ENCODE assay signal across 8 cellular contexts in genomic region chr4:112296949-112297483, GRCh38. TPM values are rescaled to one million over a fixed set of nuclear protein-coding genes. Genes with fewer than 3 reads are reported as not detected.
DNase-seq lines count a peak whose midpoint lies in the region; ATAC-seq and TF ChIP-seq lines count a peak whose summit lies in the region.

ALPK1 (plus strand) TSS chr4:112297369.

- no peaks in the 10 kb centered on the region for H3K9me3 Mint-ChIP-seq in activated CD4-positive, alpha-beta T cell treated with anti-CD3 and anti-CD28 coated beads, Interleukin-2, amount 10 ng/mL, durations not matched to agents 24 days and 14 days
- H3K9me3 Mint-ChIP-seq in stimulated activated effector memory CD8-positive, alpha-beta T cell treated with anti-CD3 and anti-CD28 coated beads, Interleukin-12 subunit alpha, Interleukin-12 subunit beta, amount 100 ng/mL, for 72 hours = no peaks in the 10 kb centered on the region

- intact Hi-C loops in activated CD4-positive, alpha-beta T cell treated with anti-CD3 and anti-CD28 coated beads, Interleukin-2, amount 10 ng/mL, durations not matched to agents 24 days and 14 days (cut with micrococcal nuclease) = loop anchor here (1.0 kb wide), 1 partner anchor 9 kb away; no protein-coding TSS in a partner anchor

- peaks cover 8% of the 10 kb centered on the region for H3K36me3 Mint-ChIP-seq in activated CD4-positive, alpha-beta T cell treated with anti-CD3 and anti-CD28 coated beads, Interleukin-2, amount 10 ng/mL, durations not matched to agents 24 days and 14 days (ENCODE audit: low read depth)
- no peaks in the 10 kb centered on the region for H3K36me3 Mint-ChIP-seq in stimulated activated effector memory CD8-positive, alpha-beta T cell treated with anti-CD3 and anti-CD28 coated beads, Interleukin-12 subunit alpha, Interleukin-12 subunit beta, amount 100 ng/mL, for 72 hours

- peak; percentile 76 for DNase-seq in activated CD4-positive, alpha-beta T cell treated with anti-CD3 and anti-CD28 coated beads, Interleukin-2, amount 10 ng/mL, durations not matched to agents 24 days and 14 days
- no peak for DNase-seq in activated CD4-positive, alpha-beta T cell treated with anti-CD3 and anti-CD28 coated beads, Interleukin-2, amount 50 U/mL, for 48 hours
- DNase-seq in NB4 (ENCODE audit: low read depth) (peak; percentile 90), adipocyte (ENCODE audit: low read depth) (peak; percentile 94), iPS-NIHi11 (ENCODE audit: low spot score) (peak; percentile 52), cerebellum (ENCODE audit: low spot score) (no peak)
- no peak for DNase-seq in stimulated activated effector memory CD8-positive, alpha-beta T cell treated with anti-CD3 and anti-CD28 coated beads, Interleukin-12 subunit alpha, Interleukin-12 subunit beta, amount 100 ng/mL, for 72 hours (ENCODE audit: low spot score in 2 of 2)

- H3K4me1 Mint-ChIP-seq in activated CD4-positive, alpha-beta T cell treated with anti-CD3 and anti-CD28 coated beads, Interleukin-2, amount 10 ng/mL, durations not matched to agents 24 days and 14 days = peaks cover 31% of the 10 kb centered on the region
- peaks cover 6% of the 10 kb centered on the region for H3K4me1 Mint-ChIP-seq in stimulated activated effector memory CD8-positive, alpha-beta T cell treated with anti-CD3 and anti-CD28 coated beads, Interleukin-12 subunit alpha, Interleukin-12 subunit beta, amount 100 ng/mL, for 72 hours

- no peaks in the 10 kb centered on the region for H3K9me3 ChIP-seq in adipocyte (ENCODE audit: control insufficient read depth, low read length)

- no peak for TF ChIP-seq CTCF in NB4 (IDR thresholded peaks at IDR 0.05; ENCODE audit: low read depth, low read length)

- peak within 1 kb of the TSS; percentile 87 for H3K9ac ChIP-seq in adipocyte (ENCODE audit: low read length)

- no peaks in the 10 kb centered on the region for H3K27me3 ChIP-seq in adipocyte (replicated peaks; ENCODE audit: control insufficient read depth, insufficient read depth, low read length)

- H3K27ac Mint-ChIP-seq in activated CD4-positive, alpha-beta T cell treated with anti-CD3 and anti-CD28 coated beads, Interleukin-2, amount 10 ng/mL, durations not matched to agents 24 days and 14 days = peak within 1 kb of the TSS; percentile 89
- H3K27ac Mint-ChIP-seq in stimulated activated effector memory CD8-positive, alpha-beta T cell treated with anti-CD3 and anti-CD28 coated beads, Interleukin-12 subunit alpha, Interleukin-12 subunit beta, amount 100 ng/mL, for 72 hours = peak within 1 kb of the TSS; percentile 70

- no peaks in the 10 kb centered on the region for H3K27me3 Mint-ChIP-seq in activated CD4-positive, alpha-beta T cell treated with anti-CD3 and anti-CD28 coated beads, Interleukin-2, amount 10 ng/mL, durations not matched to agents 24 days and 14 days

- no peaks in the 10 kb centered on the region for H3K36me3 ChIP-seq in adipocyte (ENCODE audit: control insufficient read depth, insufficient read depth, low read length, severe bottlenecking)

- peaks cover 23% of the 10 kb centered on the region for H3K4me1 ChIP-seq in adipocyte (ENCODE audit: control insufficient read depth, insufficient read depth, low read length)

- TF ChIP-seq POLR2A in NB4 (IDR thresholded peaks at IDR 0.05; ENCODE audit: extremely low read depth, insufficient read length) = peak; percentile 19

- H3K4me3 ChIP-seq in NB4 (ENCODE audit: low read depth, low read length) (peak within 1 kb of the TSS; percentile 83), adipocyte (ENCODE audit: low read length) (peak within 1 kb of the TSS; percentile 89)

- H3K4me3 Mint-ChIP-seq in activated CD4-positive, alpha-beta T cell treated with anti-CD3 and anti-CD28 coated beads, Interleukin-2, amount 10 ng/mL, durations not matched to agents 24 days and 14 days = peak within 1 kb of the TSS; percentile 89
- peak within 1 kb of the TSS; percentile 50 for H3K4me3 Mint-ChIP-seq in stimulated activated effector memory CD8-positive, alpha-beta T cell treated with anti-CD3 and anti-CD28 coated beads, Interleukin-12 subunit alpha, Interleukin-12 subunit beta, amount 100 ng/mL, for 72 hours

- ATAC-seq in HG02642 (IDR thresholded peaks at IDR 0.05; ENCODE audit: poor library complexity, unreplicated experiment) = peak; percentile 83
- ATAC-seq in stimulated activated effector memory CD8-positive, alpha-beta T cell treated with anti-CD3 and anti-CD28 coated beads, Interleukin-12 subunit alpha, Interleukin-12 subunit beta, amount 100 ng/mL, for 72 hours = peak; percentile 60

RNA-seq across cellular contexts. Expression of gene ALPK1, which starts in this region (rescaled TPM):
- total RNA-seq in activated CD4-positive, alpha-beta T cell treated with anti-CD3 and anti-CD28 coated beads, Interleukin-2, amount 10 ng/mL, durations not matched to agents 24 days and 14 days = 8.8 and 9.1 TPM in 2 replicates
- total RNA-seq in cerebellum = 7.2 TPM

Comparison
In these comparisons a context has a peak if more than half of its experiments do, and no peak if none do; other contexts are left out.
1. DNase-seq: peak in activated CD4-positive, alpha-beta T cell treated with anti-CD3 and anti-CD28 coated beads, Interleukin-2, amount 10 ng/mL, durations not matched to agents 24 days and 14 days (single experiment), NB4 (single experiment), adipocyte (single experiment) and iPS-NIHi11 (single experiment); none in activated CD4-positive, alpha-beta T cell treated with anti-CD3 and anti-CD28 coated beads, Interleukin-2, amount 50 U/mL, for 48 hours (0 of 2), stimulated activated effector memory CD8-positive, alpha-beta T cell treated with anti-CD3 and anti-CD28 coated beads, Interleukin-12 subunit alpha, Interleukin-12 subunit beta, amount 100 ng/mL, for 72 hours (0 of 2) and cerebellum (single experiment).